2 cellular contexts compared by ENCODE assay signal in the genomic region with DNA sequence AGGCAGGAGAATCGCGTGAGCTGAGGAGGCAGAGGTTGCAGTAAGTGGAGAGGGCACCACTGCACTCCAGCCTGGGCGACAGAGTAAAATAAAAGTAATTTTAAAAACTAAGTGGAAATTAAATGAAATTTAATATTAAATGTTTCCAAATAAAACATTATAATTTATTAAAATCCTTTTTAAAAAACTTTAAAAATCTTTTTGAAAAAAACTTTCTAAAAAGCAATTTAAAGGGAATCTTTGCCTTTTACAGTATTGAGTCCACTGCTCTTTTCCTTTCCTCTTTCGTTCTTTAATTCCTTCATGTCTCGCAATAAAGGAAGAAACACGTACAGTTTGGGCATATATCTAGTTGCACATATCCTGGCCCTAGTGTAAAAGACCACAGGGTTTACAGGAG.
TF ChIP-seq lines count a peak whose summit lies in the region.

No MANE protein-coding gene starts in this region.

TF ChIP-seq in IMR-90, 13 proteins besides CTCF, POLR2A, EP300 and RAD21:
- TF ChIP-seq MAFK (IDR thresholded peaks at IDR 0.05; ENCODE audit: low read depth, low read length): no peak
- TF ChIP-seq FOS (IDR thresholded peaks at IDR 0.05; ENCODE audit: low read depth, low read length): no peak
- no peak for TF ChIP-seq RFX5 (IDR thresholded peaks at IDR 0.05; ENCODE audit: low read depth, low read length)
- TF ChIP-seq CEBPB (IDR thresholded peaks at IDR 0.05; ENCODE audit: low read depth, low read length): no peak
- TF ChIP-seq USF2 (IDR thresholded peaks at IDR 0.05; ENCODE audit: low read depth, low read length): no peak
- no peak for TF ChIP-seq CHD1 (IDR thresholded peaks at IDR 0.05; ENCODE audit: low read depth, low read length)
- TF ChIP-seq SMC3 (IDR thresholded peaks at IDR 0.05; ENCODE audit: low read depth, low read length): no peak
- no peak for TF ChIP-seq MXI1 (IDR thresholded peaks at IDR 0.05; ENCODE audit: borderline replicate concordance, low read depth, low read length)
- no peak for TF ChIP-seq BHLHE40 (IDR thresholded peaks at IDR 0.05; ENCODE audit: low read depth, low read length)
- TF ChIP-seq RCOR1 (IDR thresholded peaks at IDR 0.05; ENCODE audit: insufficient replicate concordance, low read length): no peak
TF ChIP-seq in IMR-90: peak in this region for 0.

TF ChIP-seq in endothelial cell of umbilical vein, 7 proteins besides CTCF, POLR2A, EP300 and RAD21:
- no peak for TF ChIP-seq MYC (IDR thresholded peaks at IDR 0.05; ENCODE audit: low read depth, low read length)
- no peak for TF ChIP-seq FOS (IDR thresholded peaks at IDR 0.05; ENCODE audit: borderline replicate concordance, insufficient read depth, low read length)
